Comparison of ENCODE assay signal across 25 cellular contexts in the genomic region with DNA sequence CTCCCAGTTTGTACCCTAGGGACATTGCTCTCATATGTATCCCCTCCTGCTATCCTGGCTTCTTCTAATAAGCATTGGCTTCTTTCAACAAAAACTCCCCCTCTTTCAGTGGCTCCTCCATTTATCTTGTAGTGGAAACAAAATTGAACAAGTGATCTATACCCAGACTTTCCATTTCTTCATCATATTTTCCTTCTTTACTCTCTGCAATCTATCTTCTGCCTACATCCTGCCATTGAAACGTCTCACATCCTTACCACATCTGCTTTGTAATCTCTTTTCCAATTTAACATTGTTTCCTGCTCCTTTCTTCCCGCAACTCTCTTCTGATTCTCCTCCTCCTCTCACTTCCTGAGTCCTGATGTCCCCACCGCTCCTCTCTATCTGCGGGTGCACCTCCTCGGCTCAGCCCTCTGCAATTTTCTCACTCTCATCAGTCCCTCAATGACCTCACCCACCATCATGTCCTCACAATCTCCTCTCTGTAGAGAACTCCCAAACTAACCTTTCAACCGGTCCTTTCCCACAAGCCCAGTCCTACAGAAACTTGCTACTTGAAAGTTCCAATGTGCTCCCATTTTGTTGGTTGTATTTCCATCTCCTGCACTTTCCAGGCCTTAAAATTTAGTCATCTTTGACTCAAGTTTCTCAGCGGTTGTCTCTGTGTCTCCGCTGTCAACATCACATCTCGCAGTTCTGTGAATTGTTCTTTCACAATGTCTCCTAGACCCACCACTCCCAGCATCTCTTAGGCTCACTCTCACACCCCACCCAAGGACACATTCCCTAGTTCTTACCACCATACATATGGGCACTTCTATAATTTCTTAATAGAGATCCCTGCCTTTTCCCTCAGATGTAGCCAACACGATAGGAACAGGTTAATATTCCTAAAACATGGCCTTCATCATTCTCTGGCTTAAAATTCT. TPM values are rescaled to one million over a fixed set of nuclear protein-coding genes. Genes with fewer than 3 reads are reported as not detected.
DNase-seq lines count a peak whose midpoint lies in the region; ATAC-seq lines count a peak whose summit lies in the region.
"Had no signal": no experiment of that assay in that cellular context is flagged by ENCODE, and none has a peak within 500 bp of the region (broad histone marks: within the 10 kb centered on the region; RNA-seq: fewer than 3 reads in every experiment).

No MANE protein-coding gene starts in this region.

- H3K27ac Mint-ChIP-seq in activated CD4-positive, alpha-beta T cell treated with anti-CD3 and anti-CD28 coated beads, Interleukin-2, amount 10 ng/mL, durations not matched to agents 24 days and 14 days: peak overlapping the region; percentile 25
- H3K27ac Mint-ChIP-seq in activated naive CD8-positive, alpha-beta T cell treated with anti-CD3 and anti-CD28 coated beads, Interleukin-2, amount 50 U/mL, for 24 hours: peak overlapping the region; percentile 33
- peak overlapping the region; percentile 70 for H3K27ac Mint-ChIP-seq in stimulated activated naive CD8-positive, alpha-beta T cell treated with anti-CD3 and anti-CD28 coated beads, Interleukin-15, Interleukin-2, amounts not matched to agents 100 ng/mL and 50 ng/mL, for 24 hours
- H3K27ac Mint-ChIP-seq: CD14-positive monocyte, IgD-negative memory B cell had no signal

- intact Hi-C loops in activated CD4-positive, alpha-beta T cell treated with anti-CD3 and anti-CD28 coated beads, Interleukin-2, amount 10 ng/mL, durations not matched to agents 24 days and 14 days (cut with micrococcal nuclease): no loop called here

- H3K27me3 Mint-ChIP-seq in activated CD4-positive, alpha-beta T cell treated with anti-CD3 and anti-CD28 coated beads, Interleukin-2, amount 10 ng/mL, durations not matched to agents 24 days and 14 days: no peaks in the 10 kb centered on the region
- no peaks in the 10 kb centered on the region for H3K27me3 Mint-ChIP-seq in activated naive CD8-positive, alpha-beta T cell treated with anti-CD3 and anti-CD28 coated beads, Interleukin-2, amount 50 U/mL, for 24 hours
- H3K27me3 Mint-ChIP-seq in stimulated activated naive CD8-positive, alpha-beta T cell treated with anti-CD3 and anti-CD28 coated beads, Interleukin-15, Interleukin-2, amounts not matched to agents 100 ng/mL and 50 ng/mL, for 24 hours: no peaks in the 10 kb centered on the region

- no peak for DNase-seq in activated CD4-positive, alpha-beta T cell treated with anti-CD3 and anti-CD28 coated beads, Interleukin-2, amount 10 ng/mL, durations not matched to agents 24 days and 14 days
- no peak for DNase-seq in activated CD4-positive, alpha-beta T cell treated with anti-CD3 and anti-CD28 coated beads, Interleukin-2, amount 50 U/mL, for 4 hours
- peak; percentile 4 for DNase-seq in stimulated activated CD4-positive, alpha-beta T cell treated with anti-CD3 and anti-CD28 coated beads, Interleukin-15, amount 100 ng/mL, for 24 hours
- DNase-seq in stimulated activated CD4-positive, alpha-beta T cell treated with anti-CD3 and anti-CD28 coated beads, Interleukin-4, amount 100 ng/mL, for 1 hour: no peak
- DNase-seq in activated naive CD8-positive, alpha-beta T cell treated with anti-CD3 and anti-CD28 coated beads, Interleukin-2, amount 50 U/mL, for 24 hours: no peak
- DNase-seq in iPS-NIHi11 (ENCODE audit: low spot score): no peak
- no peak for DNase-seq in effector CD4-positive, alpha-beta T cell
- DNase-seq: 8988T; ACHN; BE2C; CD8-positive, alpha-beta memory T cell; DMS 273 treated with DMSO at 0.1 percent for 48 hours; DMS79 treated with DMSO at 0.1 percent for 48 hours; GF-D8; NCI-H1092; NCI-H1436; NCI-H187; NCI-H2171 treated with DMSO at 0.1 percent for 48 hours; NCI-H345; NCI-H510A treated with DMSO at 0.1 percent for 48 hours; NCI-H748 treated with DMSO at 0.1 percent for 48 hours; SIG-M5 had no signal

- H3K9me3 Mint-ChIP-seq in activated CD4-positive, alpha-beta T cell treated with anti-CD3 and anti-CD28 coated beads, Interleukin-2, amount 10 ng/mL, durations not matched to agents 24 days and 14 days: peaks cover 24% of the 10 kb centered on the region
- H3K9me3 Mint-ChIP-seq in activated naive CD8-positive, alpha-beta T cell treated with anti-CD3 and anti-CD28 coated beads, Interleukin-2, amount 50 U/mL, for 24 hours: peaks cover 9% of the 10 kb centered on the region
- peaks cover 11% of the 10 kb centered on the region for H3K9me3 Mint-ChIP-seq in stimulated activated naive CD8-positive, alpha-beta T cell treated with anti-CD3 and anti-CD28 coated beads, Interleukin-15, Interleukin-2, amounts not matched to agents 100 ng/mL and 50 ng/mL, for 24 hours
- H3K9me3 Mint-ChIP-seq: IgD-negative memory B cell had no signal

- H3K4me3 Mint-ChIP-seq in activated CD4-positive, alpha-beta T cell treated with anti-CD3 and anti-CD28 coated beads, Interleukin-2, amount 10 ng/mL, durations not matched to agents 24 days and 14 days: no peak overlapping the region
- H3K4me3 Mint-ChIP-seq in activated naive CD8-positive, alpha-beta T cell treated with anti-CD3 and anti-CD28 coated beads, Interleukin-2, amount 50 U/mL, for 24 hours: no peak overlapping the region
- peak overlapping the region; percentile 0 for H3K4me3 Mint-ChIP-seq in stimulated activated naive CD8-positive, alpha-beta T cell treated with anti-CD3 and anti-CD28 coated beads, Interleukin-15, Interleukin-2, amounts not matched to agents 100 ng/mL and 50 ng/mL, for 24 hours
- H3K4me3 Mint-ChIP-seq: CD14-positive monocyte; CD8-positive, alpha-beta memory T cell; IgD-negative memory B cell had no signal

- no peaks in the 10 kb centered on the region for H3K36me3 Mint-ChIP-seq in activated CD4-positive, alpha-beta T cell treated with anti-CD3 and anti-CD28 coated beads, Interleukin-2, amount 10 ng/mL, durations not matched to agents 24 days and 14 days (ENCODE audit: low read depth)
- no peaks in the 10 kb centered on the region for H3K36me3 Mint-ChIP-seq in activated naive CD8-positive, alpha-beta T cell treated with anti-CD3 and anti-CD28 coated beads, Interleukin-2, amount 50 U/mL, for 24 hours (ENCODE audit: low read depth)
- no peaks in the 10 kb centered on the region for H3K36me3 Mint-ChIP-seq in stimulated activated naive CD8-positive, alpha-beta T cell treated with anti-CD3 and anti-CD28 coated beads, Interleukin-15, Interleukin-2, amounts not matched to agents 100 ng/mL and 50 ng/mL, for 24 hours (ENCODE audit: low read depth)
- H3K36me3 Mint-ChIP-seq: CD14-positive monocyte, IgD-negative memory B cell had no signal

- H3K4me1 Mint-ChIP-seq in activated CD4-positive, alpha-beta T cell treated with anti-CD3 and anti-CD28 coated beads, Interleukin-2, amount 10 ng/mL, durations not matched to agents 24 days and 14 days: peaks cover 21% of the 10 kb centered on the region
- peaks cover 22% of the 10 kb centered on the region for H3K4me1 Mint-ChIP-seq in activated naive CD8-positive, alpha-beta T cell treated with anti-CD3 and anti-CD28 coated beads, Interleukin-2, amount 50 U/mL, for 24 hours
- H3K4me1 Mint-ChIP-seq in stimulated activated naive CD8-positive, alpha-beta T cell treated with anti-CD3 and anti-CD28 coated beads, Interleukin-15, Interleukin-2, amounts not matched to agents 100 ng/mL and 50 ng/mL, for 24 hours (ENCODE audit: low read depth): peaks cover 26% of the 10 kb centered on the region
- H3K4me1 Mint-ChIP-seq: CD14-positive monocyte; CD8-positive, alpha-beta memory T cell; IgD-negative memory B cell had no signal

- peak; percentile 52 for ATAC-seq in activated naive CD8-positive, alpha-beta T cell treated with anti-CD3 and anti-CD28 coated beads, Interleukin-2, amount 50 U/mL, for 24 hours

RNA-seq across cellular contexts. Expression of a gene that starts 24.0 kb away (rescaled TPM):
- total RNA-seq in activated CD4-positive, alpha-beta T cell treated with anti-CD3 and anti-CD28 coated beads, Interleukin-2, amount 10 ng/mL, durations not matched to agents 24 days and 14 days: not detected in 2 replicates
- total RNA-seq: CD8-positive, alpha-beta memory T cell had no signal

RNA-seq across cellular contexts. Expression of a gene that starts 28.9 kb away (rescaled TPM):
- total RNA-seq in activated CD4-positive, alpha-beta T cell treated with anti-CD3 and anti-CD28 coated beads, Interleukin-2, amount 10 ng/mL, durations not matched to agents 24 days and 14 days: 24.2 and 26.3 TPM in 2 replicates
